8 cellular contexts compared by ENCODE assay signal in the genomic region with DNA sequence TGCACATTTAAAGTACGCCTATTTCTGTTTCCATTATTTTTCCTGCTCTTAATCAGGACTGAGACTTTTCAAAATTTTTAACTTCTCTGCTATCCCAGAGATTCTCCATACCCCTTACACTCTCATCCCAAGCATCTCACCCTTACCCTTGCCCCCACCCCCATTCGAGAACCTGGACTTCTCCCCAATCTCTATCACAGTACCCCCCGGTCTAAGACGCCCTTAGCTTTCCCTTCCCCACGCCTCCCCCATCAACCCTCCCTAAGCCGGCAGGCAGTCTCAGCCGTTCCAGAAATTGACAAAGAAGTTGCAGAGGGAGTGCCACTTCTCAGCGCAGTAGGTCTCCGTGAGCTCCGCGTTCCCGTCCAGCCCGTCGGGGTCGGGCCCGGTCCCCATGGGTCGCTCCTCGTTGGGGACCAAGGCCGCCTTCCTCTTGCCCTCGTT. TPM values are rescaled to one million over a fixed set of nuclear protein-coding genes. Genes with fewer than 3 reads are reported as not detected.
A peak's percentile ranks its signal among the peaks of the same experiment; 100 is the strongest.
DNase-seq lines count a peak whose midpoint lies in the region; ATAC-seq, FAIRE-seq and TF ChIP-seq lines count a peak whose summit lies in the region.

No MANE protein-coding gene starts in this region.

- no peaks in the 10 kb centered on the region for H3K79me2 ChIP-seq in astrocyte (ENCODE audit: insufficient read depth, low read length)

- H3K27ac Mint-ChIP-seq in CD8-positive, alpha-beta memory T cell, result peak overlapping the region; percentile 76 to 88 (median 85)
- no peak overlapping the region for H3K27ac Mint-ChIP-seq in astrocyte (ENCODE audit: unreplicated experiment)

- H3K4me1 Mint-ChIP-seq in CD8-positive, alpha-beta memory T cell, result peaks cover 16 to 34% (median 32%) of the 10 kb centered on the region in 3 donors
- H3K4me1 Mint-ChIP-seq in astrocyte (ENCODE audit: low read depth, unreplicated experiment), result peaks cover 6% of the 10 kb centered on the region

- TF ChIP-seq CTCF in astrocyte (IDR thresholded peaks at IDR 0.05; ENCODE audit: insufficient read depth, low read depth, low read length), result no peak

- H3K27ac ChIP-seq in CD8-positive, alpha-beta memory T cell (ENCODE audit: low read depth, low read length), result peak overlapping the region; percentile 70
- H3K27ac ChIP-seq in astrocyte (ENCODE audit: low read depth, low read length), result no peak overlapping the region
- no peak overlapping the region for H3K27ac ChIP-seq in stomach smooth muscle (ENCODE audit: low read length)

- no peak for FAIRE-seq in astrocyte (lab: Jason Lieb, UNC)

- H3K9me3 ChIP-seq in CD8-positive, alpha-beta memory T cell (ENCODE audit: low read length), result no peaks in the 10 kb centered on the region
- H3K9me3 ChIP-seq in astrocyte (ENCODE audit: insufficient read depth, low read depth, low read length) (no peaks in the 10 kb centered on the region), stomach smooth muscle (ENCODE audit: control insufficient read depth in 2 of 2, low read length in 2 of 2) (no peaks in the 10 kb centered on the region)

- POLR2A ChIA-PET in CD8-positive, alpha-beta memory T cell (lab: Charles Lee), result interaction anchor here (0.6 to 2.4 kb wide), 7 partner anchors 10 to 744 kb away, joined by 3 to 27 read pairs (median 6); partner anchors contain the start of genes BTAF1 and TNKS2

- peaks cover 19% of the 10 kb centered on the region for H3K4me1 ChIP-seq in CD8-positive, alpha-beta memory T cell (ENCODE audit: insufficient read depth, low read length)
- H3K4me1 ChIP-seq in astrocyte (ENCODE audit: insufficient read depth, low read length) (peaks cover 3% of the 10 kb centered on the region), stomach smooth muscle (ENCODE audit: control insufficient read depth, insufficient read depth, low read length) (peaks cover 5% of the 10 kb centered on the region)

- H3K27me3 Mint-ChIP-seq in CD8-positive, alpha-beta memory T cell, result peaks cover 0 to 3% of the 10 kb centered on the region in 2 donors
- H3K27me3 Mint-ChIP-seq in astrocyte (ENCODE audit: low read depth, unreplicated experiment), result no peaks in the 10 kb centered on the region

- H3K9me3 Mint-ChIP-seq in CD8-positive, alpha-beta memory T cell, result no peaks in the 10 kb centered on the region
- no peaks in the 10 kb centered on the region for H3K9me3 Mint-ChIP-seq in astrocyte (ENCODE audit: unreplicated experiment)

- CTCF ChIA-PET in CD8-positive, alpha-beta memory T cell (lab: Charles Lee), result interaction anchor here (1.0 to 2.8 kb wide), 10 partner anchors 9 to 610 kb away, joined by 3 to 34 read pairs (median 6); partner anchors contain the start of genes BTAF1 and TNKS2

- peak overlapping the region; percentile 93 for H3K4me3 ChIP-seq in CD8-positive, alpha-beta memory T cell (ENCODE audit: low read length)
- peak overlapping the region; percentile 79 for H3K4me3 ChIP-seq in astrocyte (ENCODE audit: insufficient read depth, low read depth, low read length)
- peak overlapping the region; percentile 38 to 83 for H3K4me3 ChIP-seq in stomach smooth muscle (ENCODE audit: low read length in 2 of 2)

- ATAC-seq in HG03521 (IDR thresholded peaks at IDR 0.05; ENCODE audit: unreplicated experiment) (peak; percentile 11), HG03469 (IDR thresholded peaks at IDR 0.05; ENCODE audit: unreplicated experiment) (no peak)

- H3K36me3 Mint-ChIP-seq in CD8-positive, alpha-beta memory T cell, result peaks cover 0 to 16% (median 3%) of the 10 kb centered on the region in 3 donors
- no peaks in the 10 kb centered on the region for H3K36me3 Mint-ChIP-seq in astrocyte (ENCODE audit: low read depth, unreplicated experiment)

- H3K4me3 Mint-ChIP-seq in CD8-positive, alpha-beta memory T cell, result peak overlapping the region; percentile 85 to 93 (median 90)
- H3K4me3 Mint-ChIP-seq in astrocyte (ENCODE audit: unreplicated experiment), result peak overlapping the region; percentile 91

- DNase-seq in CD8-positive, alpha-beta memory T cell, result no peak
- no peak for DNase-seq in astrocyte (ENCODE audit: low read depth)
- DNase-seq in iPS-NIHi7 (ENCODE audit: extremely low spot score), result peak; percentile 42
- no peak for DNase-seq in D341Med (ENCODE audit: low spot score)
- no peak for DNase-seq in foreskin melanocyte

- H2AFZ ChIP-seq in astrocyte (ENCODE audit: low read depth, low read length), result peak overlapping the region; percentile 90

- H3K27me3 ChIP-seq in CD8-positive, alpha-beta memory T cell (ENCODE audit: insufficient read depth, low read length, poor library complexity, severe bottlenecking), result no peaks in the 10 kb centered on the region
- H3K27me3 ChIP-seq in astrocyte (ENCODE audit: insufficient read depth, low read length), result no peaks in the 10 kb centered on the region
- no peaks in the 10 kb centered on the region for H3K27me3 ChIP-seq in stomach smooth muscle (ENCODE audit: control insufficient read depth in 1 of 2, insufficient read depth in 2 of 2, low read length in 2 of 2)

- H4K20me1 ChIP-seq in astrocyte (ENCODE audit: insufficient read depth, low read length), result peaks cover 7% of the 10 kb centered on the region

- no peaks in the 10 kb centered on the region for H3K36me3 ChIP-seq in CD8-positive, alpha-beta memory T cell (ENCODE audit: insufficient read depth, low read length)
- H3K36me3 ChIP-seq in astrocyte (ENCODE audit: insufficient read depth, low read length) (no peaks in the 10 kb centered on the region), stomach smooth muscle (ENCODE audit: control insufficient read depth in 2 of 2, insufficient read depth in 2 of 2, low read length in 2 of 2) (no peaks in the 10 kb centered on the region)

- H3K9ac ChIP-seq in astrocyte (ENCODE audit: low read length) (peak overlapping the region; percentile 65), stomach smooth muscle (ENCODE audit: low read length in 2 of 2) (peak overlapping the region; percentile 36 to 50)

- peak overlapping the region; percentile 91 for H3K4me2 ChIP-seq in astrocyte (ENCODE audit: low read length)

RNA-seq across cellular contexts. Expression of gene FGFBP3, which starts 1.4 kb away (rescaled TPM):
- total RNA-seq in CD8-positive, alpha-beta memory T cell, result 1 to 10 TPM; 3.1 to 3.6 TPM
- 3.4 TPM for polyA plus RNA-seq in CD8-positive, alpha-beta memory T cell
- total RNA-seq in astrocyte, result 1.9 and 3.3 TPM in 2 replicates

RNA-seq across cellular contexts. Expression of gene BTAF1, which starts 15.6 kb away (rescaled TPM):
- 10 to 100 TPM; 48.5 to 51.0 TPM for total RNA-seq in CD8-positive, alpha-beta memory T cell
- 8.0 TPM for polyA plus RNA-seq in CD8-positive, alpha-beta memory T cell
- total RNA-seq in astrocyte, result 29.2 and 30.8 TPM in 2 replicates
